In the genomic region with DNA sequence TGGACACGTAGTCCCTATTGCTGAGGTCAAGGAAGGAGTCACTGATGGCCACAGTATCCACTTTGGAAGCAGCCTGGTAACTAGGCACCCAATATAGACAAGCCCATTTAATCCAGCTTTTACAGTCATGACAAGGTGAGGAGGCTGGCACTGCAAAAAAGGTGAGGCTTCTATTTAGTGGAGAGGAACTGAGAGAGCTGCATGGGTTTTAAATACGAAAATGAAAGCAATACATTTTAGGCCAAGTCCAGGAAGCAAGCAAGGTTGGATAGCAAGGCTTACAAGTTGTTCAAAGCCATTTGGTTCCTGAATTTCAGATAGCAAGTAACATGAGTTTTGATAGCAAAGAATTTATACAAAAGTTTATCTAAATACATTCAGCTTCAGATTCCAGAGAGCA, we compare ENCODE assay signal across 12 cellular contexts.
DNase-seq lines count a peak whose midpoint lies in the region; ATAC-seq and TF ChIP-seq lines count a peak whose summit lies in the region.
"Had no signal": no experiment of that assay in that cellular context is flagged by ENCODE, and none has a peak within 500 bp of the region (broad histone marks: within the 10 kb centered on the region; RNA-seq: fewer than 3 reads in every experiment).

No MANE protein-coding gene starts in this region.

- H3K4me3 ChIP-seq in stomach (no peak overlapping the region), transverse colon (no peak overlapping the region)
- H3K4me3 ChIP-seq: skin epidermis had no signal

- H3K9me3 ChIP-seq in stomach (no peaks in the 10 kb centered on the region), transverse colon (no peaks in the 10 kb centered on the region)

- no peaks in the 10 kb centered on the region for H3K4me1 ChIP-seq in stomach
- H3K4me1 ChIP-seq in transverse colon: peaks cover 0 to 3% (median 0%) of the 10 kb centered on the region in 4 donors

- ATAC-seq in GM19324 (IDR thresholded peaks at IDR 0.05; ENCODE audit: low FRiP score, unreplicated experiment) (peak; percentile 94), HG02798 (IDR thresholded peaks at IDR 0.05; ENCODE audit: poor library complexity, unreplicated experiment) (peak; percentile 96), HG03558 (IDR thresholded peaks at IDR 0.05; ENCODE audit: extremely low read depth, unreplicated experiment) (peak; percentile 98)
- ATAC-seq: stimulated activated naive CD8-positive, alpha-beta T cell treated with anti-CD3 and anti-CD28 coated beads, Interleukin-15, Interleukin-2, amounts not matched to agents 100 U/mL and 50 U/mL, for 24 hours had no signal

- intact Hi-C loops in stomach (cut with DNase I; ENCODE audit: low total_unique reads): no loop called here
- intact Hi-C loops in transverse colon (cut with DNase I; ENCODE audit: low total_unique reads): no loop called here

- POLR2A ChIA-PET in GM10248 (lab: Yijun Ruan, JAX): no interaction called here

- TF ChIP-seq CTCF in GM10248 (IDR thresholded peaks at IDR 0.05; ENCODE audit: control extremely low read depth, extremely low read depth, low read depth, missing control alignments) (no peak), stomach (IDR thresholded peaks at IDR 0.05) (no peak), transverse colon (IDR thresholded peaks at IDR 0.05) (no peak)

- H3K27me3 ChIP-seq in stomach (no peaks in the 10 kb centered on the region), transverse colon (no peaks in the 10 kb centered on the region)

- in situ Hi-C loops in transverse colon (cut with MboI; ENCODE audit: low pct_ligation_motif_present in 1 of 4, low pct_unique_long_range_greater_than_20kb in 1 of 4, low sequenced_read_pairs in 3 of 4): no loop called here

- CTCF ChIA-PET in GM10248 (lab: Yijun Ruan, JAX): interaction anchor here (1.2 to 1.4 kb wide), 2 partner anchors 12 to 56 kb away, joined by 3 read pairs; no protein-coding TSS in a partner anchor

- 66 to 81% (median 75%) methylated on average over 2 of the region's 2 CpGs for WGBS in stomach, 5 donors
- WGBS in transverse colon (ENCODE audit: low coverage in 1 of 2), 2 donors: 63 to 68% methylated on average over 1 to 2 of the region's 2 CpGs

- TF ChIP-seq POLR2A in stomach (IDR thresholded peaks at IDR 0.05): no peak
- TF ChIP-seq POLR2A in transverse colon (IDR thresholded peaks at IDR 0.05): no peak

- H3K36me3 ChIP-seq in stomach: no peaks in the 10 kb centered on the region
- no peaks in the 10 kb centered on the region for H3K36me3 ChIP-seq in transverse colon

- TF ChIP-seq EP300 in stomach (IDR thresholded peaks at IDR 0.05): no peak
- TF ChIP-seq EP300 in transverse colon (IDR thresholded peaks at IDR 0.05; ENCODE audit: low read depth): no peak

- peak; percentile 46 for DNase-seq in GM10248 (ENCODE audit: extremely low spot score)
- no peak for DNase-seq in stomach
- no peak for DNase-seq in stimulated activated CD4-positive, alpha-beta T cell treated with anti-CD3 and anti-CD28 coated beads, Interleukin-4, amount 100 ng/mL, for 4 hours
- DNase-seq in transverse colon: no peak
- no peak for DNase-seq in LoVo (ENCODE audit: low spot score)
- DNase-seq: NCI-H748 treated with DMSO at 0.1 percent for 48 hours; stimulated activated naive CD8-positive, alpha-beta T cell treated with anti-CD3 and anti-CD28 coated beads, Interleukin-15, Interleukin-2, amounts not matched to agents 100 U/mL and 50 U/mL, for 24 hours; T1000 had no signal

- H3K27ac ChIP-seq in stomach: peak overlapping the region in 1 of 5 donors; percentile 4
- no peak overlapping the region for H3K27ac ChIP-seq in transverse colon
- H3K27ac ChIP-seq: skin epidermis had no signal
